In the genomic region with DNA sequence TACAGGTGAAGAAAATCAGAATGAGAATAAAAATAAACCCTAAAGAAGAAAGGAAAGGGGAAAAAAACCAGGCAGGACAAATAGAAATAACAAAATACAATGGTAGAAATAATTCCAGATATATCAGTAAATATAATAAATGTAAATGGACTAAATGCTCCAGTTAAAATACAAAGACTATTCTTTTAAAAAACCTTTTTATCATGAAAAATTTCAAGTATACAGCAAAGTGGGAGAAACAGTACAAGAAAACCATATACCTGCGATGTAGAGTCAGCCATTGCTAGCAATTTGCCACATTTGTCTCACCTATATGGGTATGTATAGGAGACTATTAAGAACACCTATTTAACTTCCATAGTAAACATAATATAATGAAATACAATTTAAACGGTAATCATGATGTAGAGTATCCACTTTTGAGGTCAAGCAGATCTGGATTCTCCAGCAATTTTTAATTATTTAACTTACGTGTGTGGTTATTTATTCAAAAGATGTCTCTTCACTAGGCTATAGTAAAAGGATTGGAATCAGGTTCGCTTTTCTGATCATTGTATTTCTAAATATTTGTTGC, we compare ENCODE assay signal across 1 cellular context.
TF ChIP-seq lines count a peak whose summit lies in the region.

No MANE protein-coding gene starts in this region.

TF ChIP-seq in HepG2, 621 proteins besides CTCF, POLR2A, EP300 and RAD21:
- TF ChIP-seq, protein P1, sequence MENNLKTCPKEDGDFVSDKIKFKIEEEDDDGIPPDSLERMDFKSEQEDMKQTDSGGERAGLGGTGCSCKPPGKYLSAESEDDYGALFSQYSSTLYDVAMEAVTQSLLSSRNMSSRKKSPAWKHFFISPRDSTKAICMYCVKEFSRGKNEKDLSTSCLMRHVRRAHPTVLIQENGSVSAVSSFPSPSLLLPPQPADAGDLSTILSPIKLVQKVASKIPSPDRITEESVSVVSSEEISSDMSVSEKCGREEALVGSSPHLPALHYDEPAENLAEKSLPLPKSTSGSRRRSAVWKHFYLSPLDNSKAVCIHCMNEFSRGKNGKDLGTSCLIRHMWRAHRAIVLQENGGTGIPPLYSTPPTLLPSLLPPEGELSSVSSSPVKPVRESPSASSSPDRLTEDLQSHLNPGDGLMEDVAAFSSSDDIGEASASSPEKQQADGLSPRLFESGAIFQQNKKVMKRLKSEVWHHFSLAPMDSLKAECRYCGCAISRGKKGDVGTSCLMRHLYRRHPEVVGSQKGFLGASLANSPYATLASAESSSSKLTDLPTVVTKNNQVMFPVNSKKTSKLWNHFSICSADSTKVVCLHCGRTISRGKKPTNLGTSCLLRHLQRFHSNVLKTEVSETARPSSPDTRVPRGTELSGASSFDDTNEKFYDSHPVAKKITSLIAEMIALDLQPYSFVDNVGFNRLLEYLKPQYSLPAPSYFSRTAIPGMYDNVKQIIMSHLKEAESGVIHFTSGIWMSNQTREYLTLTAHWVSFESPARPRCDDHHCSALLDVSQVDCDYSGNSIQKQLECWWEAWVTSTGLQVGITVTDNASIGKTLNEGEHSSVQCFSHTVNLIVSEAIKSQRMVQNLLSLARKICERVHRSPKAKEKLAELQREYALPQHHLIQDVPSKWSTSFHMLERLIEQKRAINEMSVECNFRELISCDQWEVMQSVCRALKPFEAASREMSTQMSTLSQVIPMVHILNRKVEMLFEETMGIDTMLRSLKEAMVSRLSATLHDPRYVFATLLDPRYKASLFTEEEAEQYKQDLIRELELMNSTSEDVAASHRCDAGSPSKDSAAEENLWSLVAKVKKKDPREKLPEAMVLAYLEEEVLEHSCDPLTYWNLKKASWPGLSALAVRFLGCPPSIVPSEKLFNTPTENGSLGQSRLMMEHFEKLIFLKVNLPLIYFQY (CRISPR knock-in tag; IDR thresholded peaks at IDR 0.05; ENCODE audit: borderline replicate concordance), result 0 out of 2 replicates have a peak, but pooled peaks have one; percentile 4
- TF ChIP-seq ZNF598 (CRISPR knock-in tag; IDR thresholded peaks at IDR 0.05; ENCODE audit: borderline replicate concordance), result no peak
